ENCODE assay signal across 29 cellular contexts in the genomic region with DNA sequence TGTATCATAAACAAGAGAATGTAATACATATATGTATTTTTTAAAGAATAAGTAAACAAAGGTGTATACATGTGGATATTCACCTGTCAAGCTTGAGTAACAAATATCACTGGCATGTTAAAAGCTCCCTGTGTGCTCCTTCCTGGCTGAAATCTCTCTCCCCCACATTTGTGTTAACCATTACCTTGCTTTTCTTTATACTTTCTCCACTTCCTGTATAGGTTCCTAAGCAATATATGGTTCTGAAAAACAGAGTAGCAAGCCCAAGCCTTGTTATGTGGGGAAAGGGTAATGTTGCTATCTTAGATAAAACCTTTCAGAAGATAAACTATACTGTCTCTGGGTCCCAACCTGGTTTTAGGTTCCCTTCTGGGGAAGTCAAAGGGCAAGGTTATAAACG.
"Had no signal": no experiment of that assay in that cellular context is flagged by ENCODE, and none has a peak within 500 bp of the region (broad histone marks: within the 10 kb centered on the region; RNA-seq: fewer than 3 reads in every experiment).

No MANE protein-coding gene starts in this region.

- H3K27me3 Mint-ChIP-seq: progenitor cell of endocrine pancreas; stimulated activated naive CD8-positive, alpha-beta T cell treated with anti-CD3 and anti-CD28 coated beads, Interleukin-15, amount 100 ng/mL, for 72 hours had no signal

- H3K4me3 ChIP-seq: coronary artery, dorsolateral prefrontal cortex, gastrocnemius medialis, ovary, skin epidermis, thyroid gland, upper lobe of left lung, vagina had no signal

- H3K27ac ChIP-seq: brain microvascular endothelial cell, coronary artery, dorsolateral prefrontal cortex, gastrocnemius medialis, ovary, skin epidermis, thyroid gland, upper lobe of left lung, vagina had no signal

- FAIRE-seq: astrocyte, islet of Langerhans had no signal

- ATAC-seq: gastrocnemius medialis; sciatic nerve; stimulated activated effector memory CD8-positive, alpha-beta T cell treated with anti-CD3 and anti-CD28 coated beads, Interleukin-12 subunit alpha, Interleukin-12 subunit beta, amount 100 ng/mL, for 72 hours; stimulated activated naive CD8-positive, alpha-beta T cell treated with anti-CD3 and anti-CD28 coated beads, Interleukin-15, amount 100 ng/mL, for 72 hours had no signal

- H3K4me1 Mint-ChIP-seq: activated B cell treated with CpG ODN at 0.5 μM for 24 hours; naive B cell; stimulated activated effector memory CD8-positive, alpha-beta T cell treated with anti-CD3 and anti-CD28 coated beads, Interleukin-12 subunit alpha, Interleukin-12 subunit beta, amount 100 ng/mL, for 72 hours; stimulated activated naive CD8-positive, alpha-beta T cell treated with anti-CD3 and anti-CD28 coated beads, Interleukin-15, amount 100 ng/mL, for 72 hours had no signal

- H3K27me3 ChIP-seq: dorsolateral prefrontal cortex, gastrocnemius medialis, ovary, thyroid gland, upper lobe of left lung, vagina had no signal

- H3K9me3 Mint-ChIP-seq: activated B cell treated with CpG ODN at 0.5 μM for 24 hours; activated naive CD4-positive, alpha-beta T cell treated with anti-CD3 and anti-CD28 coated beads for 36 hours; activated naive CD8-positive, alpha-beta T cell treated with anti-CD3 and anti-CD28 coated beads, Interleukin-2, amount 10 ng/mL, durations not matched to agents 7 days and 5 days; mesothelial cell of epicardium; stimulated activated effector memory CD8-positive, alpha-beta T cell treated with anti-CD3 and anti-CD28 coated beads, Interleukin-12 subunit alpha, Interleukin-12 subunit beta, amount 100 ng/mL, for 72 hours; stimulated activated naive CD8-positive, alpha-beta T cell treated with anti-CD3 and anti-CD28 coated beads, Interleukin-15, amount 100 ng/mL, for 72 hours; T-helper 2 cell treated with Interferon-gamma antibody and Interleukin-4, amounts not matched to agents 5 μg/mL and 100 μg/mL, for 36 hours had no signal

- H3K9me3 ChIP-seq: gastrocnemius medialis, ovary, thyroid gland, upper lobe of left lung, vagina had no signal

- H3K27ac Mint-ChIP-seq: activated B cell treated with CpG ODN at 0.5 μM for 24 hours; activated naive CD4-positive, alpha-beta T cell treated with anti-CD3 and anti-CD28 coated beads for 36 hours; activated naive CD8-positive, alpha-beta T cell treated with anti-CD3 and anti-CD28 coated beads, Interleukin-2, amount 10 ng/mL, durations not matched to agents 7 days and 5 days; mesothelial cell of epicardium; naive B cell; progenitor cell of endocrine pancreas; stimulated activated effector memory CD8-positive, alpha-beta T cell treated with anti-CD3 and anti-CD28 coated beads, Interleukin-12 subunit alpha, Interleukin-12 subunit beta, amount 100 ng/mL, for 72 hours; stimulated activated naive CD8-positive, alpha-beta T cell treated with anti-CD3 and anti-CD28 coated beads, Interleukin-15, amount 100 ng/mL, for 72 hours; T-helper 2 cell treated with Interferon-gamma antibody and Interleukin-4, amounts not matched to agents 5 μg/mL and 100 μg/mL, for 36 hours had no signal

- DNase-seq: activated B cell treated with CpG ODN at 0.5 μM for 24 hours; activated CD4-positive, alpha-beta T cell treated with anti-CD3 and anti-CD28 coated beads, Interleukin-2, amount 50 U/mL, for 4 hours; activated CD8-positive, alpha-beta memory T cell treated with anti-CD3 and anti-CD28 coated beads for 24 hours; activated effector memory CD4-positive, alpha-beta T cell treated with anti-CD3 and anti-CD28 coated beads, Interleukin-2, amount 50 U/mL, for 16 hours; activated naive CD4-positive, alpha-beta T cell treated with anti-CD3 and anti-CD28 coated beads for 36 hours; activated naive CD8-positive, alpha-beta T cell treated with anti-CD3 and anti-CD28 coated beads, Interleukin-2, amount 10 ng/mL, durations not matched to agents 7 days and 5 days; brain microvascular endothelial cell; dorsolateral prefrontal cortex; effector memory CD4-positive, alpha-beta T cell; gastrocnemius medialis; glutamatergic neuron; mammary epithelial cell; naive B cell; ovary; stimulated activated CD4-positive, alpha-beta T cell treated with anti-CD3 and anti-CD28 coated beads, Interleukin-12 subunit alpha, Interleukin-12 subunit beta, amount 100 ng/mL, for 4 hours; stimulated activated CD4-positive, alpha-beta T cell treated with anti-CD3 and anti-CD28 coated beads, Interleukin-4, amount 100 ng/mL, for 24 hours; stimulated activated naive CD8-positive, alpha-beta T cell treated with anti-CD3 and anti-CD28 coated beads, Interleukin-15, amount 100 ng/mL, for 72 hours; thyroid gland; upper lobe of left lung had no signal

- H3K36me3 Mint-ChIP-seq: activated naive CD8-positive, alpha-beta T cell treated with anti-CD3 and anti-CD28 coated beads, Interleukin-2, amount 10 ng/mL, durations not matched to agents 7 days and 5 days; mesothelial cell of epicardium; naive B cell; stimulated activated effector memory CD8-positive, alpha-beta T cell treated with anti-CD3 and anti-CD28 coated beads, Interleukin-12 subunit alpha, Interleukin-12 subunit beta, amount 100 ng/mL, for 72 hours had no signal

- H3K4me3 Mint-ChIP-seq: activated B cell treated with CpG ODN at 0.5 μM for 24 hours; activated naive CD4-positive, alpha-beta T cell treated with anti-CD3 and anti-CD28 coated beads for 36 hours; activated naive CD8-positive, alpha-beta T cell treated with anti-CD3 and anti-CD28 coated beads, Interleukin-2, amount 10 ng/mL, durations not matched to agents 7 days and 5 days; mesothelial cell of epicardium; naive B cell; stimulated activated effector memory CD8-positive, alpha-beta T cell treated with anti-CD3 and anti-CD28 coated beads, Interleukin-12 subunit alpha, Interleukin-12 subunit beta, amount 100 ng/mL, for 72 hours; stimulated activated naive CD8-positive, alpha-beta T cell treated with anti-CD3 and anti-CD28 coated beads, Interleukin-15, amount 100 ng/mL, for 72 hours; T-helper 2 cell treated with Interferon-gamma antibody and Interleukin-4, amounts not matched to agents 5 μg/mL and 100 μg/mL, for 36 hours had no signal

- H3K36me3 ChIP-seq: brain microvascular endothelial cell, gastrocnemius medialis, ovary, thyroid gland, upper lobe of left lung, vagina had no signal

- H3K4me1 ChIP-seq: gastrocnemius medialis, upper lobe of left lung, vagina had no signal
